Comparison of ENCODE assay signal across 19 cellular contexts in the genomic region with DNA sequence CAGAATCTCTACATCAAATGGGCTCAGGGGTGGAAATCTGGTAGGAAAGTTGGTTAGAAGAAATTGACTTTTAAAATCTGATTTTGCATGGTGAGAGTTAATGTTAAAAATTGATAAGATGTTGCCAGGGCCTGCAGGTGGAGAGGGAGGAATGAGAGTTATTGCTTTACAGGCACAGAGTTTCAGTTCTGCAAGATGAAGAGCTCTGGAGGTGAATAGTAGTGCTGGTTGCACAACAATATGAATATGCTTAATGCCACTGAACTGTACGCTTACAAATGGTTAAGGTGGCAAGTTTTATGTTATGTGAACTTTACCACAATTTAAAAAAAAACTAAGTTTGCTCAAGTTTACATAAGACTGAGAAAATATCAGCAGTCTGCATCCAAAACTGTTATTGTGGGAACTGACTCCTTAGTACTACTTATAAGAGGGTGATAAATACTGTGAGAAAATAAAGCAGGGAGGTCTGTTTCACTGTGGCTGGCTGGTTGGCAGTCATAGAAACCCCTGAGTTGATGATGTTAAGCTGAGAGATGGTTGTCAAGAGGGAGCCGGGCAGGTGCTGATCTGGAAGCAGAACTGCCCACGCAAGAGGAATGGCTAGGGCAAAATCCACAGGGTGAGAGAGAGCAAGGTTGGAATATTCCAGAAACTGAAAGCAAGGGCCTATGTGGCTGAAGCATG.
DNase-seq lines count a peak whose midpoint lies in the region; ATAC-seq and TF ChIP-seq lines count a peak whose summit lies in the region.
"Had no signal": no experiment of that assay in that cellular context is flagged by ENCODE, and none has a peak within 500 bp of the region (broad histone marks: within the 10 kb centered on the region; RNA-seq: fewer than 3 reads in every experiment).

No MANE protein-coding gene starts in this region.

- CTCF ChIA-PET in activated CD8-positive, alpha-beta T cell treated with anti-CD3 and anti-CD28 coated beads for 36 hours (lab: Charles Lee), result no interaction called here

- peak overlapping the region; percentile 13 for H3K27ac Mint-ChIP-seq in activated T-helper 1 cell treated with anti-CD3 and anti-CD28 coated beads, Interleukin-12 subunit alpha, Interleukin-12 subunit beta, Interleukin-2, Interleukin-4 antibody, amounts not matched to agents 30 ng/mL and 10 ng/mL and 1 ng/mL, durations not matched to agents 14 hours and 24 hours and 36 hours
- no peak overlapping the region for H3K27ac Mint-ChIP-seq in activated CD8-positive, alpha-beta T cell treated with anti-CD3 and anti-CD28 coated beads for 36 hours
- H3K27ac Mint-ChIP-seq: T-helper 17 cell had no signal

- peaks cover 8% of the 10 kb centered on the region for H3K4me1 Mint-ChIP-seq in activated T-helper 1 cell treated with anti-CD3 and anti-CD28 coated beads, Interleukin-12 subunit alpha, Interleukin-12 subunit beta, Interleukin-2, Interleukin-4 antibody, amounts not matched to agents 30 ng/mL and 10 ng/mL and 1 ng/mL, durations not matched to agents 14 hours and 24 hours and 36 hours (ENCODE audit: low read depth)
- H3K4me1 Mint-ChIP-seq in activated CD8-positive, alpha-beta T cell treated with anti-CD3 and anti-CD28 coated beads for 36 hours (ENCODE audit: low read depth), result peaks cover 3% of the 10 kb centered on the region
- H3K4me1 Mint-ChIP-seq: T-helper 17 cell had no signal

- no peak overlapping the region for H3K4me3 Mint-ChIP-seq in activated T-helper 1 cell treated with anti-CD3 and anti-CD28 coated beads, Interleukin-12 subunit alpha, Interleukin-12 subunit beta, Interleukin-2, Interleukin-4 antibody, amounts not matched to agents 30 ng/mL and 10 ng/mL and 1 ng/mL, durations not matched to agents 14 hours and 24 hours and 36 hours
- no peak overlapping the region for H3K4me3 Mint-ChIP-seq in activated CD8-positive, alpha-beta T cell treated with anti-CD3 and anti-CD28 coated beads for 36 hours
- H3K4me3 Mint-ChIP-seq: T-helper 17 cell had no signal

- no peak for DNase-seq in activated T-helper 1 cell treated with anti-CD3 and anti-CD28 coated beads, Interleukin-12 subunit alpha, Interleukin-12 subunit beta, Interleukin-2, Interleukin-4 antibody, amounts not matched to agents 30 ng/mL and 10 ng/mL and 1 ng/mL, durations not matched to agents 14 hours and 24 hours and 36 hours (ENCODE audit: low spot score)
- DNase-seq in GM19240 (ENCODE audit: insufficient read length, low spot score) (no peak), NCI-H1930 (lab: John Stamatoyannopoulos, UW) (no peak), NCI-H2196 treated with DMSO at 0.1 percent for 48 hours (lab: John Stamatoyannopoulos, UW; ENCODE audit: unreplicated experiment) (no peak)
- DNase-seq in activated CD8-positive, alpha-beta T cell treated with anti-CD3 and anti-CD28 coated beads for 36 hours, result no peak
- DNase-seq: adrenal gland; central memory CD4-positive, alpha-beta T cell; DMS79 treated with DMSO at 0.1 percent for 48 hours; effector CD8-positive, alpha-beta T cell; H7; hippocampal formation; left colon; NCI-H1436 treated with DMSO at 0.1 percent for 48 hours; NCI-H69; stimulated activated CD4-positive, alpha-beta T cell treated with anti-CD3 and anti-CD28 coated beads, Interleukin-12 subunit alpha, Interleukin-12 subunit beta, amount 100 ng/mL, for 4 hours; T-helper 17 cell had no signal

- no peak for TF ChIP-seq CTCF in activated CD8-positive, alpha-beta T cell treated with anti-CD3 and anti-CD28 coated beads for 36 hours (IDR thresholded peaks at IDR 0.05)

- POLR2A ChIA-PET in activated CD8-positive, alpha-beta T cell treated with anti-CD3 and anti-CD28 coated beads for 36 hours (lab: Charles Lee), result no interaction called here

- ATAC-seq in GM18498 (IDR thresholded peaks at IDR 0.05; ENCODE audit: unreplicated experiment) (peak; percentile 76), GM18907 (IDR thresholded peaks at IDR 0.05; ENCODE audit: unreplicated experiment) (peak; percentile 73), HG02970 (IDR thresholded peaks at IDR 0.05; ENCODE audit: low FRiP score, unreplicated experiment) (peak; percentile 85)
- ATAC-seq in activated CD8-positive, alpha-beta T cell treated with anti-CD3 and anti-CD28 coated beads for 36 hours, result no peak
- ATAC-seq: left colon, T-helper 17 cell had no signal

- intact Hi-C loops in activated T-helper 1 cell treated with anti-CD3 and anti-CD28 coated beads, Interleukin-12 subunit alpha, Interleukin-12 subunit beta, Interleukin-2, Interleukin-4 antibody, amounts not matched to agents 30 ng/mL and 10 ng/mL and 1 ng/mL, durations not matched to agents 14 hours and 24 hours and 36 hours (cut with micrococcal nuclease), result loop anchor here (5.0 kb wide), 1 partner anchor 95 kb away; no protein-coding TSS in a partner anchor
- intact Hi-C loops in activated CD8-positive, alpha-beta T cell treated with anti-CD3 and anti-CD28 coated beads for 36 hours (cut with micrococcal nuclease), result no loop called here

- no peaks in the 10 kb centered on the region for H3K9me3 Mint-ChIP-seq in activated T-helper 1 cell treated with anti-CD3 and anti-CD28 coated beads, Interleukin-12 subunit alpha, Interleukin-12 subunit beta, Interleukin-2, Interleukin-4 antibody, amounts not matched to agents 30 ng/mL and 10 ng/mL and 1 ng/mL, durations not matched to agents 14 hours and 24 hours and 36 hours
- no peaks in the 10 kb centered on the region for H3K9me3 Mint-ChIP-seq in activated CD8-positive, alpha-beta T cell treated with anti-CD3 and anti-CD28 coated beads for 36 hours

- H3K27me3 Mint-ChIP-seq in activated T-helper 1 cell treated with anti-CD3 and anti-CD28 coated beads, Interleukin-12 subunit alpha, Interleukin-12 subunit beta, Interleukin-2, Interleukin-4 antibody, amounts not matched to agents 30 ng/mL and 10 ng/mL and 1 ng/mL, durations not matched to agents 14 hours and 24 hours and 36 hours (ENCODE audit: insufficient read depth), result peaks cover 6% of the 10 kb centered on the region
- H3K27me3 Mint-ChIP-seq in activated CD8-positive, alpha-beta T cell treated with anti-CD3 and anti-CD28 coated beads for 36 hours, result no peaks in the 10 kb centered on the region
- H3K27me3 Mint-ChIP-seq: T-helper 17 cell had no signal

- H3K36me3 Mint-ChIP-seq in activated T-helper 1 cell treated with anti-CD3 and anti-CD28 coated beads, Interleukin-12 subunit alpha, Interleukin-12 subunit beta, Interleukin-2, Interleukin-4 antibody, amounts not matched to agents 30 ng/mL and 10 ng/mL and 1 ng/mL, durations not matched to agents 14 hours and 24 hours and 36 hours (ENCODE audit: low read depth), result no peaks in the 10 kb centered on the region
- H3K36me3 Mint-ChIP-seq in activated CD8-positive, alpha-beta T cell treated with anti-CD3 and anti-CD28 coated beads for 36 hours (ENCODE audit: low read depth), result no peaks in the 10 kb centered on the region
